ENCODE assay signal across 1 cellular context in the genomic region with DNA sequence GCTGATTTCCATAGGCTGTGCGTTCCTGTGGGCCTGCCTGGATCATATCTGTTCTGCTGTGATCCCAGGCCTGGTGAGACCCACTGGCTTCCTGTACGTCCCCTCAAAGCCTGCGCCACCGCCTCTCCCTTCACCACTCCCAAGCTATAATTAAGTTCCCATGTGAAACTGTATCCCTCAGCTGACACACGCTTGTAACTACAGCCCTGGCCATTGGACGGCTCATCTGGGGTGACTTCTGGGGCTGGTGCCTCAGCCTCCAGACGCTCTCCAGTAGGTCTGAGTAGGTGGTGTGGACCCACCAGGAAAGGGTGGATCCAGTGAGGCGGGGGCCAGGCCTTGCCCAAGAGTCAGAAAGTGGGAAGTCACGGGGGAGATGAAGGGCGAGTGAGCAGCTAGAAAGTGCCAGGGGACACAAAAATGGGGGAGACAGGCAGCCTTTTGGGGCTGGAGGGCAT.
TF ChIP-seq lines count a peak whose summit lies in the region.

No MANE protein-coding gene starts in this region.

TF ChIP-seq in K562, 482 proteins besides CTCF, POLR2A, EP300 and RAD21 (continued from another document and continues in another):
- TF ChIP-seq, protein P1, sequence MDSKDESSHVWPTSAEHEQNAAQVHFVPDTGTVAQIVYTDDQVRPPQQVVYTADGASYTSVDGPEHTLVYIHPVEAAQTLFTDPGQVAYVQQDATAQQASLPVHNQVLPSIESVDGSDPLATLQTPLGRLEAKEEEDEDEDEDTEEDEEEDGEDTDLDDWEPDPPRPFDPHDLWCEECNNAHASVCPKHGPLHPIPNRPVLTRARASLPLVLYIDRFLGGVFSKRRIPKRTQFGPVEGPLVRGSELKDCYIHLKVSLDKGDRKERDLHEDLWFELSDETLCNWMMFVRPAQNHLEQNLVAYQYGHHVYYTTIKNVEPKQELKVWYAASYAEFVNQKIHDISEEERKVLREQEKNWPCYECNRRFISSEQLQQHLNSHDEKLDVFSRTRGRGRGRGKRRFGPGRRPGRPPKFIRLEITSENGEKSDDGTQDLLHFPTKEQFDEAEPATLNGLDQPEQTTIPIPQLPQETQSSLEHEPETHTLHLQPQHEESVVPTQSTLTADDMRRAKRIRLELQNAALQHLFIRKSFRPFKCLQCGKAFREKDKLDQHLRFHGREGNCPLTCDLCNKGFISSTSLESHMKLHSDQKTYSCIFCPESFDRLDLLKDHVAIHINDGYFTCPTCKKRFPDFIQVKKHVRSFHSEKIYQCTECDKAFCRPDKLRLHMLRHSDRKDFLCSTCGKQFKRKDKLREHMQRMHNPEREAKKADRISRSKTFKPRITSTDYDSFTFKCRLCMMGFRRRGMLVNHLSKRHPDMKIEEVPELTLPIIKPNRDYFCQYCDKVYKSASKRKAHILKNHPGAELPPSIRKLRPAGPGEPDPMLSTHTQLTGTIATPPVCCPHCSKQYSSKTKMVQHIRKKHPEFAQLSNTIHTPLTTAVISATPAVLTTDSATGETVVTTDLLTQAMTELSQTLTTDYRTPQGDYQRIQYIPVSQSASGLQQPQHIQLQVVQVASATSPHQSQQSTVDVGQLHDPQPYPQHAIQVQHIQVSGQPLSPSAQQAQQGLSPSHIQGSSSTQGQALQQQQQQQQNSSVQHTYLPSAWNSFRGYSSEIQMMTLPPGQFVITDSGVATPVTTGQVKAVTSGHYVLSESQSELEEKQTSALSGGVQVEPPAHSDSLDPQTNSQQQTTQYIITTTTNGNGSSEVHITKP (IDR thresholded peaks at IDR 0.05; ENCODE audit: partially characterized antibody) = peak; percentile 84
- TF ChIP-seq CCNT2 (IDR thresholded peaks at IDR 0.05; ENCODE audit: borderline replicate concordance, extremely low read depth, insufficient read length, low read depth, low read length) = peak; percentile 34
- no peak for TF ChIP-seq ZNF77 (CRISPR knock-in tag; IDR thresholded peaks at IDR 0.05)
- TF ChIP-seq CBFA2T3 (IDR thresholded peaks at IDR 0.05) = no peak; the same call in 1 of the 2 replicates
- peak; percentile 40; the same call in 1 of the 2 replicates for TF ChIP-seq NCOR1 (IDR thresholded peaks at IDR 0.05)
- TF ChIP-seq, protein P2, sequence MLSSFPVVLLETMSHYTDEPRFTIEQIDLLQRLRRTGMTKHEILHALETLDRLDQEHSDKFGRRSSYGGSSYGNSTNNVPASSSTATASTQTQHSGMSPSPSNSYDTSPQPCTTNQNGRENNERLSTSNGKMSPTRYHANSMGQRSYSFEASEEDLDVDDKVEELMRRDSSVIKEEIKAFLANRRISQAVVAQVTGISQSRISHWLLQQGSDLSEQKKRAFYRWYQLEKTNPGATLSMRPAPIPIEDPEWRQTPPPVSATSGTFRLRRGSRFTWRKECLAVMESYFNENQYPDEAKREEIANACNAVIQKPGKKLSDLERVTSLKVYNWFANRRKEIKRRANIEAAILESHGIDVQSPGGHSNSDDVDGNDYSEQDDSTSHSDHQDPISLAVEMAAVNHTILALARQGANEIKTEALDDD (IDR thresholded peaks at IDR 0.05) = no peak
- TF ChIP-seq TARDBP (IDR thresholded peaks at IDR 0.05) = 0 out of 2 replicates have a peak, but pooled peaks have one; percentile 44
- no peak for TF ChIP-seq TEAD2 (tag; IDR thresholded peaks at IDR 0.05)
- TF ChIP-seq, protein P3, sequence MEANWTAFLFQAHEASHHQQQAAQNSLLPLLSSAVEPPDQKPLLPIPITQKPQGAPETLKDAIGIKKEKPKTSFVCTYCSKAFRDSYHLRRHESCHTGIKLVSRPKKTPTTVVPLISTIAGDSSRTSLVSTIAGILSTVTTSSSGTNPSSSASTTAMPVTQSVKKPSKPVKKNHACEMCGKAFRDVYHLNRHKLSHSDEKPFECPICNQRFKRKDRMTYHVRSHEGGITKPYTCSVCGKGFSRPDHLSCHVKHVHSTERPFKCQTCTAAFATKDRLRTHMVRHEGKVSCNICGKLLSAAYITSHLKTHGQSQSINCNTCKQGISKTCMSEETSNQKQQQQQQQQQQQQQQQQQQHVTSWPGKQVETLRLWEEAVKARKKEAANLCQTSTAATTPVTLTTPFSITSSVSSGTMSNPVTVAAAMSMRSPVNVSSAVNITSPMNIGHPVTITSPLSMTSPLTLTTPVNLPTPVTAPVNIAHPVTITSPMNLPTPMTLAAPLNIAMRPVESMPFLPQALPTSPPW (CRISPR knock-in tag; IDR thresholded peaks at IDR 0.05) = peak; percentile 85
- peak; percentile 75 for TF ChIP-seq RBFOX2 (IDR thresholded peaks at IDR 0.05; ENCODE audit: low read depth, low read length)
- no peak for TF ChIP-seq ADNP (tag; IDR thresholded peaks at IDR 0.05)
- TF ChIP-seq ZNF165 (CRISPR knock-in tag; IDR thresholded peaks at IDR 0.05; ENCODE audit: borderline replicate concordance) = 0 out of 2 replicates have a peak, but pooled peaks have one; percentile 35
- no peak for TF ChIP-seq MCM2 (IDR thresholded peaks at IDR 0.05; ENCODE audit: low read depth)
- peak; percentile 63; the same call in 1 of the 2 replicates for TF ChIP-seq PHF21A (IDR thresholded peaks at IDR 0.05; ENCODE audit: borderline replicate concordance, low read depth)
- TF ChIP-seq TEAD4 (IDR thresholded peaks at IDR 0.05; ENCODE audit: low read length) = no peak
- no peak for TF ChIP-seq TEAD4 (CRISPR knock-in tag; IDR thresholded peaks at IDR 0.05; ENCODE audit: borderline replicate concordance)
- TF ChIP-seq HDAC2 (IDR thresholded peaks at IDR 0.05) = peak; percentile 66
- TF ChIP-seq, protein P4, sequence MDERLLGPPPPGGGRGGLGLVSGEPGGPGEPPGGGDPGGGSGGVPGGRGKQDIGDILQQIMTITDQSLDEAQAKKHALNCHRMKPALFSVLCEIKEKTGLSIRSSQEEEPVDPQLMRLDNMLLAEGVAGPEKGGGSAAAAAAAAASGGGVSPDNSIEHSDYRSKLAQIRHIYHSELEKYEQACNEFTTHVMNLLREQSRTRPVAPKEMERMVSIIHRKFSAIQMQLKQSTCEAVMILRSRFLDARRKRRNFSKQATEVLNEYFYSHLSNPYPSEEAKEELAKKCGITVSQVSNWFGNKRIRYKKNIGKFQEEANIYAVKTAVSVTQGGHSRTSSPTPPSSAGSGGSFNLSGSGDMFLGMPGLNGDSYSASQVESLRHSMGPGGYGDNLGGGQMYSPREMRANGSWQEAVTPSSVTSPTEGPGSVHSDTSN (CRISPR knock-in tag; IDR thresholded peaks at IDR 0.05; ENCODE audit: low read depth) = no peak
- TF ChIP-seq, protein P4 (tag; conservative IDR thresholded peaks at IDR 0.05; ENCODE audit: low read depth) = no peak
- TF ChIP-seq RCOR1 (IDR thresholded peaks at IDR 0.05; ENCODE audit: borderline replicate concordance in 1 of 2, low read depth in 2 of 2, low read length in 2 of 2) = peak in 1 of 2 experiments; percentile 73; a peak in 2 of 4 replicates
- TF ChIP-seq, protein P5, sequence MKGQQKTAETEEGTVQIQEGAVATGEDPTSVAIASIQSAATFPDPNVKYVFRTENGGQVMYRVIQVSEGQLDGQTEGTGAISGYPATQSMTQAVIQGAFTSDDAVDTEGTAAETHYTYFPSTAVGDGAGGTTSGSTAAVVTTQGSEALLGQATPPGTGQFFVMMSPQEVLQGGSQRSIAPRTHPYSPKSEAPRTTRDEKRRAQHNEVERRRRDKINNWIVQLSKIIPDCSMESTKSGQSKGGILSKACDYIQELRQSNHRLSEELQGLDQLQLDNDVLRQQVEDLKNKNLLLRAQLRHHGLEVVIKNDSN (CRISPR knock-in tag; IDR thresholded peaks at IDR 0.05) = peak; percentile 80
- peak; percentile 54; the same call in 1 of the 2 replicates for TF ChIP-seq GABPB1 (CRISPR knock-in tag; IDR thresholded peaks at IDR 0.05)
- peak; percentile 57; the same call in 1 of the 2 replicates for TF ChIP-seq POLR2AphosphoS2 (IDR thresholded peaks at IDR 0.05; ENCODE audit: low read length)
- TF ChIP-seq, protein P6, sequence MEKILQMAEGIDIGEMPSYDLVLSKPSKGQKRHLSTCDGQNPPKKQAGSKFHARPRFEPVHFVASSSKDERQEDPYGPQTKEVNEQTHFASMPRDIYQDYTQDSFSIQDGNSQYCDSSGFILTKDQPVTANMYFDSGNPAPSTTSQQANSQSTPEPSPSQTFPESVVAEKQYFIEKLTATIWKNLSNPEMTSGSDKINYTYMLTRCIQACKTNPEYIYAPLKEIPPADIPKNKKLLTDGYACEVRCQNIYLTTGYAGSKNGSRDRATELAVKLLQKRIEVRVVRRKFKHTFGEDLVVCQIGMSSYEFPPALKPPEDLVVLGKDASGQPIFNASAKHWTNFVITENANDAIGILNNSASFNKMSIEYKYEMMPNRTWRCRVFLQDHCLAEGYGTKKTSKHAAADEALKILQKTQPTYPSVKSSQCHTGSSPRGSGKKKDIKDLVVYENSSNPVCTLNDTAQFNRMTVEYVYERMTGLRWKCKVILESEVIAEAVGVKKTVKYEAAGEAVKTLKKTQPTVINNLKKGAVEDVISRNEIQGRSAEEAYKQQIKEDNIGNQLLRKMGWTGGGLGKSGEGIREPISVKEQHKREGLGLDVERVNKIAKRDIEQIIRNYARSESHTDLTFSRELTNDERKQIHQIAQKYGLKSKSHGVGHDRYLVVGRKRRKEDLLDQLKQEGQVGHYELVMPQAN (IDR thresholded peaks at IDR 0.05; ENCODE audit: borderline replicate concordance) = 0 out of 2 replicates have a peak, but pooled peaks have one; percentile 27
- TF ChIP-seq MTA1 (IDR thresholded peaks at IDR 0.05; ENCODE audit: borderline replicate concordance) = peak; percentile 61; the same call in 1 of the 2 replicates
- TF ChIP-seq, protein P7, sequence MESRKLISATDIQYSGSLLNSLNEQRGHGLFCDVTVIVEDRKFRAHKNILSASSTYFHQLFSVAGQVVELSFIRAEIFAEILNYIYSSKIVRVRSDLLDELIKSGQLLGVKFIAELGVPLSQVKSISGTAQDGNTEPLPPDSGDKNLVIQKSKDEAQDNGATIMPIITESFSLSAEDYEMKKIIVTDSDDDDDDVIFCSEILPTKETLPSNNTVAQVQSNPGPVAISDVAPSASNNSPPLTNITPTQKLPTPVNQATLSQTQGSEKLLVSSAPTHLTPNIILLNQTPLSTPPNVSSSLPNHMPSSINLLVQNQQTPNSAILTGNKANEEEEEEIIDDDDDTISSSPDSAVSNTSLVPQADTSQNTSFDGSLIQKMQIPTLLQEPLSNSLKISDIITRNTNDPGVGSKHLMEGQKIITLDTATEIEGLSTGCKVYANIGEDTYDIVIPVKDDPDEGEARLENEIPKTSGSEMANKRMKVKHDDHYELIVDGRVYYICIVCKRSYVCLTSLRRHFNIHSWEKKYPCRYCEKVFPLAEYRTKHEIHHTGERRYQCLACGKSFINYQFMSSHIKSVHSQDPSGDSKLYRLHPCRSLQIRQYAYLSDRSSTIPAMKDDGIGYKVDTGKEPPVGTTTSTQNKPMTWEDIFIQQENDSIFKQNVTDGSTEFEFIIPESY (CRISPR knock-in tag; IDR thresholded peaks at IDR 0.05) = 0 out of 2 replicates have a peak, but pooled peaks have one; percentile 11
- TF ChIP-seq SMAD1 (IDR thresholded peaks at IDR 0.05; ENCODE audit: low read depth, low read length, partially characterized antibody) = peak; percentile 55
- peak; percentile 38; the same call in 1 of the 2 replicates for TF ChIP-seq MYC (IDR thresholded peaks at IDR 0.05; ENCODE audit: low read depth, low read length)
- no peak for TF ChIP-seq MYC (CRISPR knock-in tag; IDR thresholded peaks at IDR 0.05; ENCODE audit: borderline replicate concordance, low read depth)
- peak; percentile 28; the same call in 1 of the 2 replicates for TF ChIP-seq DMBX1 (CRISPR knock-in tag; IDR thresholded peaks at IDR 0.05; ENCODE audit: borderline replicate concordance)
- TF ChIP-seq ZNF444 (CRISPR knock-in tag; IDR thresholded peaks at IDR 0.05) = peak; percentile 45; the same call in 1 of the 2 replicates
- TF ChIP-seq TEAD1 (CRISPR knock-in tag; IDR thresholded peaks at IDR 0.05) = peak in 1 of 2 experiments; percentile 46; a peak in 1 of 4 replicates
- TF ChIP-seq ZC3H8 (IDR thresholded peaks at IDR 0.05) = no peak
- TF ChIP-seq SIX5 (IDR thresholded peaks at IDR 0.05; ENCODE audit: borderline replicate concordance in 1 of 2, insufficient read depth in 1 of 2, low read depth in 1 of 2, low read length in 2 of 2) = no peak
- TF ChIP-seq BRD9 (IDR thresholded peaks at IDR 0.05; ENCODE audit: low read depth, partially characterized antibody) = peak; percentile 80
- 0 out of 2 replicates have a peak, but pooled peaks have one; percentile 22 for TF ChIP-seq JUN (IDR thresholded peaks at IDR 0.05; ENCODE audit: borderline replicate concordance, low read depth, low read length)
- no peak for TF ChIP-seq JUN (CRISPR knock-in tag; IDR thresholded peaks at IDR 0.05; ENCODE audit: borderline replicate concordance)
- TF ChIP-seq PHF20 (IDR thresholded peaks at IDR 0.05; ENCODE audit: partially characterized antibody) = peak; percentile 28
- TF ChIP-seq NFIC (IDR thresholded peaks at IDR 0.05) = peak; percentile 29; the same call in 1 of the 2 replicates
- TF ChIP-seq BRF1 (IDR thresholded peaks at IDR 0.05; ENCODE audit: borderline replicate concordance, extremely low read depth, insufficient read length) = no peak
- TF ChIP-seq, protein P8, sequence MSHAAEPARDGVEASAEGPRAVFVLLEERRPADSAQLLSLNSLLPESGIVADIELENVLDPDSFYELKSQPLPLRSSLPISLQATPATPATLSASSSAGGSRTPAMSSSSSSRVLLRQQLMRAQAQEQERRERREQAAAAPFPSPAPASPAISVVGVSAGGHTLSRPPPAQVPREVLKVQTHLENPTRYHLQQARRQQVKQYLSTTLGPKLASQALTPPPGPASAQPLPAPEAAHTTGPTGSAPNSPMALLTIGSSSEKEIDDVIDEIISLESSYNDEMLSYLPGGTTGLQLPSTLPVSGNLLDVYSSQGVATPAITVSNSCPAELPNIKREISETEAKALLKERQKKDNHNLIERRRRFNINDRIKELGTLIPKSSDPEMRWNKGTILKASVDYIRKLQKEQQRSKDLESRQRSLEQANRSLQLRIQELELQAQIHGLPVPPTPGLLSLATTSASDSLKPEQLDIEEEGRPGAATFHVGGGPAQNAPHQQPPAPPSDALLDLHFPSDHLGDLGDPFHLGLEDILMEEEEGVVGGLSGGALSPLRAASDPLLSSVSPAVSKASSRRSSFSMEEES (CRISPR knock-in tag; IDR thresholded peaks at IDR 0.05) = no peak
- TF ChIP-seq, protein P9, sequence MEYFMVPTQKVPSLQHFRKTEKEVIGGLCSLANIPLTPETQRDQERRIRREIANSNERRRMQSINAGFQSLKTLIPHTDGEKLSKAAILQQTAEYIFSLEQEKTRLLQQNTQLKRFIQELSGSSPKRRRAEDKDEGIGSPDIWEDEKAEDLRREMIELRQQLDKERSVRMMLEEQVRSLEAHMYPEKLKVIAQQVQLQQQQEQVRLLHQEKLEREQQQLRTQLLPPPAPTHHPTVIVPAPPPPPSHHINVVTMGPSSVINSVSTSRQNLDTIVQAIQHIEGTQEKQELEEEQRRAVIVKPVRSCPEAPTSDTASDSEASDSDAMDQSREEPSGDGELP (CRISPR knock-in tag; IDR thresholded peaks at IDR 0.05; ENCODE audit: borderline replicate concordance) = peak; percentile 99
- TF ChIP-seq NRF1 (conservative IDR thresholded peaks at IDR 0.05 in 1 of 2, IDR thresholded peaks at IDR 0.05 in 1 of 2) = peak; percentile 72 to 79
- peak; percentile 87 for TF ChIP-seq KDM5B (IDR thresholded peaks at IDR 0.05; ENCODE audit: insufficient replicate concordance, low read depth, low read length)
- TF ChIP-seq MCM3 (IDR thresholded peaks at IDR 0.05) = no peak
- 0 out of 2 replicates have a peak, but pooled peaks have one; percentile 8 for TF ChIP-seq ZNF766 (CRISPR knock-in tag; conservative IDR thresholded peaks at IDR 0.05)
